16 cellular contexts compared by ENCODE assay signal in genomic region chr10:118108194-118109026, GRCh38.
DNase-seq lines count a peak whose midpoint lies in the region; ATAC-seq and TF ChIP-seq lines count a peak whose summit lies in the region.
"Had no signal": no experiment of that assay in that cellular context is flagged by ENCODE, and none has a peak within 500 bp of the region (broad histone marks: within the 10 kb centered on the region; RNA-seq: fewer than 3 reads in every experiment).

No MANE protein-coding gene starts in this region.

- no peaks in the 10 kb centered on the region for H3K27me3 Mint-ChIP-seq in MCF 10A (ENCODE audit: insufficient read depth, unreplicated experiment)

- H3K9me3 Mint-ChIP-seq in MCF 10A (ENCODE audit: unreplicated experiment): no peaks in the 10 kb centered on the region
- H3K9me3 Mint-ChIP-seq: activated naive CD8-positive, alpha-beta T cell treated with anti-CD3 and anti-CD28 coated beads for 36 hours had no signal

- POLR2A ChIA-PET in MCF 10A (lab: Yijun Ruan, JAX): no interaction called here

- no peaks in the 10 kb centered on the region for H3K9me3 ChIP-seq in breast epithelium
- H3K9me3 ChIP-seq in WERI-Rb-1 (ENCODE audit: severe bottlenecking): no peaks in the 10 kb centered on the region
- H3K9me3 ChIP-seq in iPS-20b (ENCODE audit: insufficient read depth, low read depth, low read length): no peaks in the 10 kb centered on the region; the same call in 1 of the 2 replicates
- H3K9me3 ChIP-seq in aorta (ENCODE audit: control insufficient read depth, low read length): no peaks in the 10 kb centered on the region
- H3K9me3 ChIP-seq: A549, left ventricle myocardium inferior had no signal

- H3K27me3 ChIP-seq in breast epithelium: no peaks in the 10 kb centered on the region
- no peaks in the 10 kb centered on the region for H3K27me3 ChIP-seq in WERI-Rb-1 (ENCODE audit: insufficient read depth, low read depth, severe bottlenecking)
- no peaks in the 10 kb centered on the region for H3K27me3 ChIP-seq in iPS-20b (ENCODE audit: insufficient read depth, low read length)
- H3K27me3 ChIP-seq in aorta (ENCODE audit: control insufficient read depth in 1 of 2, insufficient read depth in 2 of 2, low read length in 1 of 2): no peaks in the 10 kb centered on the region

- CTCF ChIA-PET in MCF 10A (lab: Yijun Ruan, JAX): no interaction called here

- H3K36me3 ChIP-seq in breast epithelium (no peaks in the 10 kb centered on the region), WERI-Rb-1 (no peaks in the 10 kb centered on the region), iPS-20b (ENCODE audit: insufficient read depth, low read depth, low read length) (no peaks in the 10 kb centered on the region), aorta (ENCODE audit: control insufficient read depth in 1 of 2, insufficient read depth in 2 of 2, low read length in 1 of 2) (no peaks in the 10 kb centered on the region)
- H3K36me3 ChIP-seq: left ventricle myocardium inferior had no signal

- no peak for DNase-seq in breast epithelium (ENCODE audit: low spot score in 2 of 2)
- no peak for DNase-seq in MCF 10A (ENCODE audit: unreplicated experiment)
- DNase-seq in WERI-Rb-1: no peak
- no peak for DNase-seq in aorta
- no peak for DNase-seq in activated CD4-positive, alpha-beta T cell treated with anti-CD3 and anti-CD28 coated beads for 4 hours
- no peak for DNase-seq in NCI-H226
- DNase-seq: activated naive CD8-positive, alpha-beta T cell treated with anti-CD3 and anti-CD28 coated beads for 36 hours; cortex of kidney; DMS153; IMR-90; left ventricle myocardium inferior; NCI-H345; Right ventricle myocardium superior had no signal

- no peaks in the 10 kb centered on the region for H3K36me3 Mint-ChIP-seq in MCF 10A (ENCODE audit: insufficient read depth, unreplicated experiment)
- H3K36me3 Mint-ChIP-seq: activated naive CD8-positive, alpha-beta T cell treated with anti-CD3 and anti-CD28 coated beads for 36 hours had no signal

- no peak overlapping the region for H3K27ac ChIP-seq in breast epithelium
- peak overlapping the region; percentile 18; the same call in 1 of the 2 replicates for H3K27ac ChIP-seq in WERI-Rb-1
- peak overlapping the region; percentile 11 for H3K27ac ChIP-seq in iPS-20b (ENCODE audit: low read length)
- H3K27ac ChIP-seq in aorta (ENCODE audit: low read depth in 1 of 2, low read length in 2 of 2): no peak overlapping the region
- H3K27ac ChIP-seq: A549, left ventricle myocardium inferior had no signal

- WGBS in aorta, 2 donors: 39 to 56% methylated on average over 20 of the region's 20 CpGs

- H3K4me3 ChIP-seq in breast epithelium: peak overlapping the region in 2 of 3 donors; percentile 27 to 42
- H3K4me3 ChIP-seq in WERI-Rb-1 (ENCODE audit: low read depth, low read length): no peak overlapping the region
- H3K4me3 ChIP-seq in iPS-20b (ENCODE audit: low read length): no peak overlapping the region
- no peak overlapping the region for H3K4me3 ChIP-seq in aorta (ENCODE audit: low read length in 2 of 2)
- H3K4me3 ChIP-seq: A549, left ventricle myocardium inferior had no signal

- BruUV-seq in MCF 10A (replicated peaks; lab: Mats Ljungman, UMichigan): no TSS peak

- TF ChIP-seq CTCF in breast epithelium (IDR thresholded peaks at IDR 0.05) (no peak), MCF 10A (IDR thresholded peaks at IDR 0.05; ENCODE audit: unreplicated experiment) (no peak), WERI-Rb-1 (IDR thresholded peaks at IDR 0.05; ENCODE audit: low read depth, low read length) (no peak)

- intact Hi-C loops in breast epithelium (cut with DNase I; ENCODE audit: low total_unique reads) (no loop called here), MCF 10A (cut with micrococcal nuclease) (loop anchor here (5.0 kb wide), 1 partner anchor 571 kb away; no protein-coding TSS in a partner anchor), aorta (cut with DNase I) (loop anchor here in 1 of 2 donors (10.0 kb wide), 1 partner anchor 574 kb away; no protein-coding TSS in a partner anchor)

- H3K4me1 Mint-ChIP-seq in MCF 10A (ENCODE audit: insufficient read depth, unreplicated experiment): no peaks in the 10 kb centered on the region

- TF ChIP-seq POLR2A in breast epithelium (IDR thresholded peaks at IDR 0.05): no peak

- H3K4me1 ChIP-seq in breast epithelium: no peaks in the 10 kb centered on the region
- 0 out of 2 replicates have a peak, but pooled peaks cover 3% of the 10 kb centered on the region for H3K4me1 ChIP-seq in iPS-20b (ENCODE audit: insufficient read depth, low read length)
- H3K4me1 ChIP-seq in aorta (ENCODE audit: control insufficient read depth in 1 of 2, insufficient read depth in 2 of 2, low read length in 2 of 2): no peaks in the 10 kb centered on the region
- H3K4me1 ChIP-seq: A549, left ventricle myocardium inferior had no signal

- no peak overlapping the region for H3K4me3 Mint-ChIP-seq in MCF 10A (ENCODE audit: unreplicated experiment)
- H3K4me3 Mint-ChIP-seq: activated naive CD8-positive, alpha-beta T cell treated with anti-CD3 and anti-CD28 coated beads for 36 hours had no signal

- no peak overlapping the region for H3K9ac ChIP-seq in iPS-20b (ENCODE audit: low read depth, low read length)

- H3K27ac Mint-ChIP-seq in MCF 10A (ENCODE audit: low read depth, unreplicated experiment): no peak overlapping the region
- H3K27ac Mint-ChIP-seq: activated naive CD8-positive, alpha-beta T cell treated with anti-CD3 and anti-CD28 coated beads for 36 hours had no signal

- ATAC-seq in aorta (ENCODE audit: low FRiP score) (peak; percentile 54), HG02852 (IDR thresholded peaks at IDR 0.05; ENCODE audit: unreplicated experiment) (no peak)
- ATAC-seq: A549 had no signal

Comparison
In these comparisons a context has a peak if more than half of its experiments do, and no peak if none do; other contexts are left out.
1. H3K27ac ChIP-seq: peak in WERI-Rb-1 (single experiment) and iPS-20b (single experiment); none in breast epithelium (0 of 2) and aorta (0 of 2).
2. H3K4me3 ChIP-seq: peak in breast epithelium (2 of 3); none in WERI-Rb-1 (single experiment), iPS-20b (single experiment) and aorta (0 of 2).